In the genomic region with DNA sequence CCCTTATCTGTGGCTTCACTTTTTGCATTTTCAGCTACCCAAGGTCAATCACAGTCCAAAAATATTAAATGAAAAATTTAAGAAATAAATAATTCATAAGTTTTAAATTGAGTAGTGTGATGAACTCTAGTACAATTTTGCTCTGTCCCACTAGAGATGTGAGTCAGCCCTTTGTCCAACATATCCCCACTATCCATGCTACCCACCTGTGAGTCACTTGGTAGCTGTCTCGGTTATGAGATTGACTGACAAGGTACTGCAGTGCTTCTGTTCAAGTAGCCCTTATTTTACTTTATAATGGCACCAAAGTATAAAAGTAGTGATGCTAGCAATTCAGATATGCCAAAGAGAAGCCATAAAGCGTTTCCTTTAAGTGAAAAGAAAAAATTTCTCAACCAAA, we compare ENCODE assay signal across 11 cellular contexts. TPM values are rescaled to one million over a fixed set of nuclear protein-coding genes. Genes with fewer than 3 reads are reported as not detected.
DNase-seq lines count a peak whose midpoint lies in the region; ATAC-seq lines count a peak whose summit lies in the region.
"Had no signal": no experiment of that assay in that cellular context is flagged by ENCODE, and none has a peak within 500 bp of the region (broad histone marks: within the 10 kb centered on the region; RNA-seq: fewer than 3 reads in every experiment).

No MANE protein-coding gene starts in this region.

- DNase-seq in ELR (ENCODE audit: low read depth) (peak; percentile 27), M059J (ENCODE audit: low read depth) (peak; percentile 55), astrocyte of the hippocampus (ENCODE audit: low read depth, low spot score) (peak; percentile 31), kidney tubule cell (ENCODE audit: low spot score) (peak; percentile 64), hypothalamus (lab: John Stamatoyannopoulos, UW) (no peak), NCI-H1105 (lab: John Stamatoyannopoulos, UW) (no peak)
- no peak for DNase-seq in stimulated activated CD4-positive, alpha-beta T cell treated with anti-CD3 and anti-CD28 coated beads, Interleukin-12 subunit alpha, Interleukin-12 subunit beta, amount 100 ng/mL, for 4 hours
- DNase-seq: 8988T, AML-193, DMS79 had no signal

- no peak for ATAC-seq in GM21576 (IDR thresholded peaks at IDR 0.05; ENCODE audit: unreplicated experiment)

RNA-seq across cellular contexts. Expression of gene ADCY3, which starts 28.8 kb away (rescaled TPM):
- 18.1 and 22.0 TPM in 2 replicates for total RNA-seq in M059J (2014; rRNA removed; shearing (Covaris generic))

Comparison
In these comparisons a context has a peak if more than half of its experiments do, and no peak if none do; other contexts are left out.
1. DNase-seq: peak in ELR (single experiment), M059J (single experiment), astrocyte of the hippocampus (single experiment) and kidney tubule cell (single experiment); none in hypothalamus (0 of 51), stimulated activated CD4-positive, alpha-beta T cell treated with anti-CD3 and anti-CD28 coated beads, Interleukin-12 subunit alpha, Interleukin-12 subunit beta, amount 100 ng/mL, for 4 hours (single experiment) and NCI-H1105 (single experiment).